In genomic region chr16:62889097-62889496, GRCh38 we compare ENCODE assay signal across 31 cellular contexts.
"Had no signal": no experiment of that assay in that cellular context is flagged by ENCODE, and none has a peak within 500 bp of the region (broad histone marks: within the 10 kb centered on the region; RNA-seq: fewer than 3 reads in every experiment).

No MANE protein-coding gene starts in this region.

- H3K36me3 Mint-ChIP-seq: activated CD8-positive, alpha-beta memory T cell treated with anti-CD3 and anti-CD28 coated beads, Interleukin-2, amount 10 ng/mL, durations not matched to agents 7 days and 5 days; activated naive CD8-positive, alpha-beta T cell had no signal

- DNase-seq: activated B cell treated with CpG ODN at 0.5 μM for 24 hours; activated CD4-positive, alpha-beta T cell treated with anti-CD3 and anti-CD28 coated beads for 48 hours; activated CD4-positive, alpha-beta T cell treated with anti-CD3 and anti-CD28 coated beads, Interleukin-2, amount 50 U/mL, for 1 hour; activated CD4-positive, alpha-beta T cell treated with anti-CD3 and anti-CD28 coated beads, Interleukin-2, amount 50 U/mL, for 48 hours; activated CD8-positive, alpha-beta memory T cell treated with anti-CD3 and anti-CD28 coated beads, Interleukin-2, amount 10 ng/mL, durations not matched to agents 7 days and 5 days; activated CD8-positive, alpha-beta memory T cell treated with anti-CD3 and anti-CD28 coated beads, Interleukin-2, amount 50 U/mL, for 4 hours; activated CD8-positive, alpha-beta T cell treated with anti-CD3 and anti-CD28 coated beads, Interleukin-2, amount 10 ng/mL, durations not matched to agents 7 days and 5 days; activated effector memory CD4-positive, alpha-beta T cell treated with anti-CD3 and anti-CD28 coated beads, Interleukin-2, amount 50 U/mL, for 16 hours; activated naive CD4-positive, alpha-beta T cell treated with anti-CD3 and anti-CD28 coated beads, Interleukin-2, amount 50 U/mL, for 16 hours; activated T-cell treated with anti-CD3 and anti-CD28 coated beads, Interleukin-2, amount 50 U/mL, for 1 hour; activated T-cell treated with anti-CD3 and anti-CD28 coated beads, Interleukin-2, amount 50 U/mL, for 48 hours; amniotic stem cell; anterior cingulate cortex; brain microvascular endothelial cell; cortex of kidney; dermis blood vessel endothelial cell; effector CD4-positive, alpha-beta T cell; effector memory CD8-positive, alpha-beta T cell; esophagus squamous epithelium; foreskin melanocyte; heart right ventricle; T-helper 2 cell had no signal

- ATAC-seq: activated CD4-positive, CD25-positive, alpha-beta regulatory T cell treated with anti-CD3 and anti-CD28 coated beads, Interleukin-2, amount 50 U/mL, for 24 hours; activated CD8-positive, alpha-beta memory T cell treated with anti-CD3 and anti-CD28 coated beads, Interleukin-2, amount 10 ng/mL, durations not matched to agents 7 days and 5 days; activated CD8-positive, alpha-beta T cell treated with anti-CD3 and anti-CD28 coated beads, Interleukin-2, amount 10 ng/mL, durations not matched to agents 7 days and 5 days; effector memory CD8-positive, alpha-beta T cell; gastroesophageal sphincter; heart right ventricle had no signal

- H3K27me3 Mint-ChIP-seq: activated B cell treated with CpG ODN at 0.5 μM for 24 hours; activated CD8-positive, alpha-beta memory T cell treated with anti-CD3 and anti-CD28 coated beads, Interleukin-2, amount 10 ng/mL, durations not matched to agents 7 days and 5 days; activated naive CD8-positive, alpha-beta T cell; central memory CD8-positive, alpha-beta T cell; effector memory CD8-positive, alpha-beta T cell had no signal

- H3K27ac Mint-ChIP-seq: activated B cell treated with CpG ODN at 0.5 μM for 24 hours; activated CD8-positive, alpha-beta memory T cell treated with anti-CD3 and anti-CD28 coated beads, Interleukin-2, amount 10 ng/mL, durations not matched to agents 7 days and 5 days; activated CD8-positive, alpha-beta T cell treated with anti-CD3 and anti-CD28 coated beads, Interleukin-2, amount 10 ng/mL, durations not matched to agents 7 days and 5 days; activated naive CD8-positive, alpha-beta T cell; activated T-helper 1 cell treated with anti-CD3 and anti-CD28 coated beads, Interleukin-12 subunit alpha, Interleukin-12 subunit beta, Interleukin-2, Interleukin-4 antibody, amounts not matched to agents 30 ng/mL and 10 ng/mL and 1 ng/mL, durations not matched to agents 14 hours and 24 hours and 36 hours; activated T-helper 2 cell treated with anti-CD3 and anti-CD28 coated beads, Interferon-gamma antibody, Interleukin-2, Interleukin-4, amounts not matched to agents 10 μg/mL and 5 μg/mL and 100 μg/mL, durations not matched to agents 14 hours and 24 hours and 36 hours; effector memory CD8-positive, alpha-beta T cell had no signal

- H3K4me1 Mint-ChIP-seq: activated B cell treated with CpG ODN at 0.5 μM for 24 hours; activated CD8-positive, alpha-beta memory T cell treated with anti-CD3 and anti-CD28 coated beads, Interleukin-2, amount 10 ng/mL, durations not matched to agents 7 days and 5 days; central memory CD8-positive, alpha-beta T cell had no signal

- H3K4me3 Mint-ChIP-seq: activated B cell treated with CpG ODN at 0.5 μM for 24 hours; activated CD8-positive, alpha-beta memory T cell treated with anti-CD3 and anti-CD28 coated beads, Interleukin-2, amount 10 ng/mL, durations not matched to agents 7 days and 5 days; activated CD8-positive, alpha-beta T cell treated with anti-CD3 and anti-CD28 coated beads, Interleukin-2, amount 10 ng/mL, durations not matched to agents 7 days and 5 days; activated naive CD8-positive, alpha-beta T cell; activated T-helper 1 cell treated with anti-CD3 and anti-CD28 coated beads, Interleukin-12 subunit alpha, Interleukin-12 subunit beta, Interleukin-2, Interleukin-4 antibody, amounts not matched to agents 30 ng/mL and 10 ng/mL and 1 ng/mL, durations not matched to agents 14 hours and 24 hours and 36 hours; central memory CD8-positive, alpha-beta T cell; effector memory CD8-positive, alpha-beta T cell had no signal

- FAIRE-seq: astrocyte, bronchial epithelial cell, endothelial cell of umbilical vein had no signal
